In genomic region chr10:86263209-86263608, GRCh38 we compare ENCODE assay signal across 19 cellular contexts.
DNase-seq lines count a peak whose midpoint lies in the region; ATAC-seq and TF ChIP-seq lines count a peak whose summit lies in the region.
"Had no signal": no experiment of that assay in that cellular context is flagged by ENCODE, and none has a peak within 500 bp of the region (broad histone marks: within the 10 kb centered on the region; RNA-seq: fewer than 3 reads in every experiment).

No MANE protein-coding gene starts in this region.

- H3K9me3 ChIP-seq in testis: no peaks in the 10 kb centered on the region
- H3K9me3 ChIP-seq: right lobe of liver, SJCRH30 had no signal

- H3K4me3 Mint-ChIP-seq in activated CD4-positive, alpha-beta memory T cell treated with anti-CD3 and anti-CD28 coated beads for 36 hours: no peak overlapping the region
- no peak overlapping the region for H3K4me3 Mint-ChIP-seq in activated CD4-positive, alpha-beta memory T cell treated with anti-CD3 and anti-CD28 coated beads, Interleukin-2, amount 10 ng/mL, durations not matched to agents 7 days and 5 days
- H3K4me3 Mint-ChIP-seq in osteocyte (ENCODE audit: unreplicated experiment): no peak overlapping the region
- no peak overlapping the region for H3K4me3 Mint-ChIP-seq in activated T-helper 2 cell treated with anti-CD3 and anti-CD28 coated beads, Interferon-gamma antibody, Interleukin-2, Interleukin-4, amounts not matched to agents 10 μg/mL and 5 μg/mL and 100 μg/mL, durations not matched to agents 14 hours and 24 hours and 36 hours (ENCODE audit: low read depth)
- H3K4me3 Mint-ChIP-seq: activated B cell treated with CpG ODN at 0.5 μM for 24 hours, B cell had no signal

- TF ChIP-seq CTCF in osteocyte (IDR thresholded peaks at IDR 0.05) (no peak), testis (IDR thresholded peaks at IDR 0.05) (no peak)

- TF ChIP-seq POLR2A in testis (IDR thresholded peaks at IDR 0.05): no peak

- no peaks in the 10 kb centered on the region for H3K36me3 ChIP-seq in testis (ENCODE audit: low read depth, missing control alignments)
- H3K36me3 ChIP-seq: right lobe of liver, SJCRH30 had no signal

- peaks cover 17% of the 10 kb centered on the region for H3K27me3 Mint-ChIP-seq in activated CD4-positive, alpha-beta memory T cell treated with anti-CD3 and anti-CD28 coated beads for 36 hours
- peaks cover 26% of the 10 kb centered on the region for H3K27me3 Mint-ChIP-seq in activated CD4-positive, alpha-beta memory T cell treated with anti-CD3 and anti-CD28 coated beads, Interleukin-2, amount 10 ng/mL, durations not matched to agents 7 days and 5 days
- no peaks in the 10 kb centered on the region for H3K27me3 Mint-ChIP-seq in osteocyte (ENCODE audit: unreplicated experiment)
- H3K27me3 Mint-ChIP-seq in activated T-helper 2 cell treated with anti-CD3 and anti-CD28 coated beads, Interferon-gamma antibody, Interleukin-2, Interleukin-4, amounts not matched to agents 10 μg/mL and 5 μg/mL and 100 μg/mL, durations not matched to agents 14 hours and 24 hours and 36 hours (ENCODE audit: low read depth): peaks cover 11% of the 10 kb centered on the region

- peaks cover 2% of the 10 kb centered on the region for H3K4me1 Mint-ChIP-seq in activated CD4-positive, alpha-beta memory T cell treated with anti-CD3 and anti-CD28 coated beads for 36 hours (ENCODE audit: low read depth)
- H3K4me1 Mint-ChIP-seq in activated CD4-positive, alpha-beta memory T cell treated with anti-CD3 and anti-CD28 coated beads, Interleukin-2, amount 10 ng/mL, durations not matched to agents 7 days and 5 days: no peaks in the 10 kb centered on the region
- no peaks in the 10 kb centered on the region for H3K4me1 Mint-ChIP-seq in osteocyte (ENCODE audit: unreplicated experiment)
- H3K4me1 Mint-ChIP-seq in activated T-helper 2 cell treated with anti-CD3 and anti-CD28 coated beads, Interferon-gamma antibody, Interleukin-2, Interleukin-4, amounts not matched to agents 10 μg/mL and 5 μg/mL and 100 μg/mL, durations not matched to agents 14 hours and 24 hours and 36 hours (ENCODE audit: low read depth): no peaks in the 10 kb centered on the region
- H3K4me1 Mint-ChIP-seq: B cell had no signal

- H3K27ac ChIP-seq in cingulate gyrus (ENCODE audit: low read depth, low read length) (peak overlapping the region; percentile 97), testis (no peak overlapping the region)
- H3K27ac ChIP-seq: hepatocyte, right lobe of liver, SJCRH30 had no signal

- intact Hi-C loops in activated CD4-positive, alpha-beta memory T cell treated with anti-CD3 and anti-CD28 coated beads for 36 hours (cut with micrococcal nuclease): loop anchor here (2.0 kb wide), 1 partner anchor 114 kb away; no protein-coding TSS in a partner anchor
- intact Hi-C loops in testis (cut with DNase I; ENCODE audit: low total_unique reads): no loop called here
- intact Hi-C loops in activated T-helper 2 cell treated with anti-CD3 and anti-CD28 coated beads, Interferon-gamma antibody, Interleukin-2, Interleukin-4, amounts not matched to agents 10 μg/mL and 5 μg/mL and 100 μg/mL, durations not matched to agents 14 hours and 24 hours and 36 hours (cut with micrococcal nuclease): no loop called here

- POLR2A ChIA-PET in activated CD4-positive, alpha-beta memory T cell treated with anti-CD3 and anti-CD28 coated beads for 36 hours (lab: Charles Lee): no interaction called here
- POLR2A ChIA-PET in activated CD4-positive, alpha-beta memory T cell treated with anti-CD3 and anti-CD28 coated beads, Interleukin-2, amount 10 ng/mL, durations not matched to agents 7 days and 5 days (lab: Charles Lee): no interaction called here

- peaks cover 6% of the 10 kb centered on the region for H3K4me1 ChIP-seq in testis
- H3K4me1 ChIP-seq: right lobe of liver, SJCRH30 had no signal

- peak overlapping the region; percentile 21 to 34 for H3K4me3 ChIP-seq in testis
- H3K4me3 ChIP-seq: hepatocyte, right lobe of liver, SJCRH30 had no signal

- H3K9me3 Mint-ChIP-seq in activated CD4-positive, alpha-beta memory T cell treated with anti-CD3 and anti-CD28 coated beads for 36 hours: no peaks in the 10 kb centered on the region
- H3K9me3 Mint-ChIP-seq in activated CD4-positive, alpha-beta memory T cell treated with anti-CD3 and anti-CD28 coated beads, Interleukin-2, amount 10 ng/mL, durations not matched to agents 7 days and 5 days: no peaks in the 10 kb centered on the region
- no peaks in the 10 kb centered on the region for H3K9me3 Mint-ChIP-seq in osteocyte (ENCODE audit: unreplicated experiment)
- H3K9me3 Mint-ChIP-seq in activated T-helper 2 cell treated with anti-CD3 and anti-CD28 coated beads, Interferon-gamma antibody, Interleukin-2, Interleukin-4, amounts not matched to agents 10 μg/mL and 5 μg/mL and 100 μg/mL, durations not matched to agents 14 hours and 24 hours and 36 hours: no peaks in the 10 kb centered on the region

- no peak for ATAC-seq in HG02840 (IDR thresholded peaks at IDR 0.05; ENCODE audit: low FRiP score, unreplicated experiment)
- ATAC-seq: right lobe of liver had no signal

- DNase-seq in activated CD4-positive, alpha-beta memory T cell treated with anti-CD3 and anti-CD28 coated beads for 36 hours: peak; percentile 3
- no peak for DNase-seq in activated CD4-positive, alpha-beta memory T cell treated with anti-CD3 and anti-CD28 coated beads, Interleukin-2, amount 10 ng/mL, durations not matched to agents 7 days and 5 days
- DNase-seq in osteocyte (ENCODE audit: extremely low spot score, unreplicated experiment) (peak; percentile 84), testis (peak; percentile 35), DMS79 treated with DMSO at 0.1 percent for 48 hours (lab: John Stamatoyannopoulos, UW) (no peak)
- no peak for DNase-seq in activated T-helper 2 cell treated with anti-CD3 and anti-CD28 coated beads, Interferon-gamma antibody, Interleukin-2, Interleukin-4, amounts not matched to agents 10 μg/mL and 5 μg/mL and 100 μg/mL, durations not matched to agents 14 hours and 24 hours and 36 hours (ENCODE audit: low spot score)
- DNase-seq: 8988T; activated B cell treated with CpG ODN at 0.5 μM for 24 hours; Calu3; NCI-H1092; NCI-H2081 treated with DMSO at 0.1 percent for 48 hours; OCI-M1; SJCRH30; stimulated activated CD4-positive, alpha-beta T cell treated with anti-CD3 and anti-CD28 coated beads, Interleukin-2, amount 100 ng/mL, for 24 hours had no signal

- H3K36me3 Mint-ChIP-seq in activated CD4-positive, alpha-beta memory T cell treated with anti-CD3 and anti-CD28 coated beads for 36 hours: no peaks in the 10 kb centered on the region
- H3K36me3 Mint-ChIP-seq in activated CD4-positive, alpha-beta memory T cell treated with anti-CD3 and anti-CD28 coated beads, Interleukin-2, amount 10 ng/mL, durations not matched to agents 7 days and 5 days (ENCODE audit: low read depth): no peaks in the 10 kb centered on the region
- H3K36me3 Mint-ChIP-seq in osteocyte (ENCODE audit: unreplicated experiment): no peaks in the 10 kb centered on the region
- no peaks in the 10 kb centered on the region for H3K36me3 Mint-ChIP-seq in activated T-helper 2 cell treated with anti-CD3 and anti-CD28 coated beads, Interferon-gamma antibody, Interleukin-2, Interleukin-4, amounts not matched to agents 10 μg/mL and 5 μg/mL and 100 μg/mL, durations not matched to agents 14 hours and 24 hours and 36 hours (ENCODE audit: low read depth)

- no peaks in the 10 kb centered on the region for H3K27me3 ChIP-seq in testis
- H3K27me3 ChIP-seq: right lobe of liver, SJCRH30 had no signal

- H3K27ac Mint-ChIP-seq in activated CD4-positive, alpha-beta memory T cell treated with anti-CD3 and anti-CD28 coated beads for 36 hours: no peak overlapping the region
- H3K27ac Mint-ChIP-seq in activated CD4-positive, alpha-beta memory T cell treated with anti-CD3 and anti-CD28 coated beads, Interleukin-2, amount 10 ng/mL, durations not matched to agents 7 days and 5 days: no peak overlapping the region
- no peak overlapping the region for H3K27ac Mint-ChIP-seq in osteocyte (ENCODE audit: unreplicated experiment)
- H3K27ac Mint-ChIP-seq in activated T-helper 2 cell treated with anti-CD3 and anti-CD28 coated beads, Interferon-gamma antibody, Interleukin-2, Interleukin-4, amounts not matched to agents 10 μg/mL and 5 μg/mL and 100 μg/mL, durations not matched to agents 14 hours and 24 hours and 36 hours: no peak overlapping the region
- H3K27ac Mint-ChIP-seq: activated B cell treated with CpG ODN at 0.5 μM for 24 hours, B cell had no signal

- WGBS in testis, 2 donors: 25 to 52% methylated on average over 26 to 27 of the region's 27 CpGs

- CTCF ChIA-PET in activated CD4-positive, alpha-beta memory T cell treated with anti-CD3 and anti-CD28 coated beads for 36 hours (lab: Charles Lee): no interaction called here
- CTCF ChIA-PET in activated CD4-positive, alpha-beta memory T cell treated with anti-CD3 and anti-CD28 coated beads, Interleukin-2, amount 10 ng/mL, durations not matched to agents 7 days and 5 days (lab: Charles Lee): no interaction called here

Comparison
In these comparisons a context has a peak if more than half of its experiments do, and no peak if none do; other contexts are left out.
1. DNase-seq: peak in activated CD4-positive, alpha-beta memory T cell treated with anti-CD3 and anti-CD28 coated beads for 36 hours (single experiment), osteocyte (single experiment) and testis (single experiment); none in activated CD4-positive, alpha-beta memory T cell treated with anti-CD3 and anti-CD28 coated beads, Interleukin-2, amount 10 ng/mL, durations not matched to agents 7 days and 5 days (single experiment), activated T-helper 2 cell treated with anti-CD3 and anti-CD28 coated beads, Interferon-gamma antibody, Interleukin-2, Interleukin-4, amounts not matched to agents 10 μg/mL and 5 μg/mL and 100 μg/mL, durations not matched to agents 14 hours and 24 hours and 36 hours (single experiment) and DMS79 treated with DMSO at 0.1 percent for 48 hours (single experiment).